ENCODE assay signal across 19 cellular contexts in the genomic region with DNA sequence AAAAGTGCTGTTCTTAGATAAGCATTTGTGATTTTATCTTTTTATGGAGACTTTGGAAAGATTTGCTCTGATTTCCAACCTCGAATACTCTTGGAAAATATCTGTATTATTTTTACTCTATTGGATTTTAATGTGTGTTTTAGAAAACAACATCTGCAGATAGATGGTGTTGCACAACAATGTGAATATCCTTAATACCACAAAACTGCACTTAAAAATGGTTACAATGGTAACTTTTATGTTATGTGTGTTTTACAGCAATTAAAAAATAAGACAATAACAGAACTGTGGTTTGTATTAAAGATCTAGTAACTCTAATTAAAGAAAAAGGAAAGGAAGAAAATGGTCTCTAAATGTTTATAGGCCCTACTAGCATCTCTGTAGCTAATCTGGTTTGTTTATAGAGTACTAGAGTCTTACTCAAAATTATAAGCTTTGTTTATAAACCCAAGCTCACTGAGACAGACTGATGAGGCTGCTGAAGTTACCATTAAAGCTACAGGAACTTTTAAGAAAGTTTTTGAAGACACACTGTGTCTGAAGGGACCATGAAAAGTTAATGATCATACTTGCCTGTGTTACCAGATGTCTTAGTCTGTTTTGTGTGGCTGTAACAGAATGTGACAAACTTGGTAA.
A peak's percentile ranks its signal among the peaks of the same experiment; 100 is the strongest.
DNase-seq lines count a peak whose midpoint lies in the region; ATAC-seq, FAIRE-seq and TF ChIP-seq lines count a peak whose summit lies in the region.
"Had no signal": no experiment of that assay in that cellular context is flagged by ENCODE, and none has a peak within 500 bp of the region (broad histone marks: within the 10 kb centered on the region; RNA-seq: fewer than 3 reads in every experiment).

No MANE protein-coding gene starts in this region.

- in situ Hi-C loops in gastrocnemius medialis (cut with MboI; ENCODE audit: low sequenced_read_pairs in 4 of 4), result no loop called here

- no peak overlapping the region for H3K4me3 ChIP-seq in SU-DHL-6 (ENCODE audit: insufficient read depth, low read length, poor library complexity, severe bottlenecking)
- no peak overlapping the region for H3K4me3 ChIP-seq in gastrocnemius medialis
- H3K4me3 ChIP-seq: BLaER1, dorsolateral prefrontal cortex, GM23248, thyroid gland had no signal

- peak; percentile 9 for FAIRE-seq in GM12892 (lab: Jason Lieb, UNC)

- H3K9me3 Mint-ChIP-seq in effector memory CD8-positive, alpha-beta T cell, result no peaks in the 10 kb centered on the region
- H3K9me3 Mint-ChIP-seq: brain had no signal

- peak overlapping the region; percentile 47 to 98 for H3K27ac Mint-ChIP-seq in effector memory CD8-positive, alpha-beta T cell

- H3K9me2 ChIP-seq in SU-DHL-6 (replicated peaks; ENCODE audit: insufficient read depth, low read length), result no peaks in the 10 kb centered on the region

- peak overlapping the region; percentile 52 for H3K9ac ChIP-seq in SU-DHL-6 (ENCODE audit: low read length)
- H3K9ac ChIP-seq: BLaER1, GM23248 had no signal

- H3K79me2 ChIP-seq in SU-DHL-6 (ENCODE audit: insufficient read depth, low read length), result no peaks in the 10 kb centered on the region

- H3K36me3 ChIP-seq in SU-DHL-6 (ENCODE audit: low read length) (no peaks in the 10 kb centered on the region), gastrocnemius medialis (no peaks in the 10 kb centered on the region)
- H3K36me3 ChIP-seq: BLaER1, thyroid gland had no signal

- TF ChIP-seq POLR2A in GM12892 (IDR thresholded peaks at IDR 0.05; ENCODE audit: low read depth, low read length) (no peak), gastrocnemius medialis (IDR thresholded peaks at IDR 0.05) (no peak)

- H3K27me3 Mint-ChIP-seq in effector memory CD8-positive, alpha-beta T cell, result no peaks in the 10 kb centered on the region
- H3K27me3 Mint-ChIP-seq: naive thymus-derived CD4-positive, alpha-beta T cell had no signal

- peaks cover 0 to 23% of the 10 kb centered on the region in 2 donors for H3K4me1 Mint-ChIP-seq in effector memory CD8-positive, alpha-beta T cell (ENCODE audit: low read depth in 2 of 2)

- ATAC-seq in effector memory CD8-positive, alpha-beta T cell (replicated peaks), result no peak
- ATAC-seq in gastrocnemius medialis, result no peak
- no peak for ATAC-seq in GM18870 (IDR thresholded peaks at IDR 0.05; ENCODE audit: unreplicated experiment)
- ATAC-seq: left lobe of liver had no signal

- peaks cover 17% of the 10 kb centered on the region for H3K36me3 Mint-ChIP-seq in effector memory CD8-positive, alpha-beta T cell (ENCODE audit: insufficient read depth)
- H3K36me3 Mint-ChIP-seq: brain had no signal

- intact Hi-C loops in gastrocnemius medialis (cut with DNase I; ENCODE audit: low total_unique reads), result no loop called here

- no peaks in the 10 kb centered on the region for H4K20me1 ChIP-seq in SU-DHL-6 (ENCODE audit: low read depth, low read length)
- H4K20me1 ChIP-seq: BLaER1 had no signal

- peaks cover 0 to 4% of the 10 kb centered on the region in 2 donors for H3K4me1 ChIP-seq in gastrocnemius medialis

- DNase-seq in GM12892 (ENCODE audit: insufficient read length) (no peak), gastrocnemius medialis (no peak), cortex of kidney (lab: John Stamatoyannopoulos, UW) (no peak), DMS153 treated with DMSO at 0.1 percent for 48 hours (lab: John Stamatoyannopoulos, UW; ENCODE audit: unreplicated experiment) (no peak), GF-D8 (lab: John Stamatoyannopoulos, UW) (no peak)
- no peak for DNase-seq in effector memory CD8-positive, alpha-beta T cell
- DNase-seq: DMS53; dorsolateral prefrontal cortex; GM23248; Kasumi-1; naive thymus-derived CD4-positive, alpha-beta T cell; NCI-H1417; SIG-M5; thyroid gland had no signal

- peak overlapping the region; percentile 90 for H3K27ac ChIP-seq in SU-DHL-6 (ENCODE audit: low read depth, low read length)
- peak overlapping the region in 3 of 4 donors; percentile 20 to 50 (median 45) for H3K27ac ChIP-seq in gastrocnemius medialis
- H3K27ac ChIP-seq: BLaER1, GM23248 had no signal

- H3K27me3 ChIP-seq in SU-DHL-6 (ENCODE audit: low read length), result no peaks in the 10 kb centered on the region
- H3K27me3 ChIP-seq in gastrocnemius medialis, result no peaks in the 10 kb centered on the region
- H3K27me3 ChIP-seq: BLaER1, dorsolateral prefrontal cortex, thyroid gland had no signal

- H3K4me2 ChIP-seq in SU-DHL-6 (ENCODE audit: low read depth, low read length, poor library complexity, severe bottlenecking), result peak overlapping the region; percentile 60
- H3K4me2 ChIP-seq: BLaER1 had no signal

- TF ChIP-seq CTCF in SU-DHL-6 (IDR thresholded peaks at IDR 0.05; ENCODE audit: insufficient read depth, low read length, poor library complexity, severe bottlenecking) (no peak), gastrocnemius medialis (IDR thresholded peaks at IDR 0.05 in 4 of 5, conservative IDR thresholded peaks at IDR 0.05 in 1 of 5) (no peak)

- H2AFZ ChIP-seq in SU-DHL-6 (ENCODE audit: low read depth, low read length, severe bottlenecking), result peak overlapping the region; percentile 21
- H2AFZ ChIP-seq: GM23248 had no signal

- no peaks in the 10 kb centered on the region for H3K9me3 ChIP-seq in SU-DHL-6 (ENCODE audit: insufficient read depth, low read length)
- no peaks in the 10 kb centered on the region for H3K9me3 ChIP-seq in gastrocnemius medialis
- H3K9me3 ChIP-seq: BLaER1, thyroid gland had no signal

- peaks cover 40% of the 10 kb centered on the region for H3F3A ChIP-seq in SU-DHL-6 (ENCODE audit: insufficient read depth)

- no peak overlapping the region for H3K4me3 Mint-ChIP-seq in effector memory CD8-positive, alpha-beta T cell
- H3K4me3 Mint-ChIP-seq: brain had no signal
